In genomic region chr12:70657621-70658286, GRCh38 we compare ENCODE assay signal across 34 cellular contexts. TPM values are rescaled to one million over a fixed set of nuclear protein-coding genes. Genes with fewer than 3 reads are reported as not detected.
"Had no signal": no experiment of that assay in that cellular context is flagged by ENCODE, and none has a peak within 500 bp of the region (broad histone marks: within the 10 kb centered on the region; RNA-seq: fewer than 3 reads in every experiment).

No MANE protein-coding gene starts in this region.

- DNase-seq: activated CD4-positive, alpha-beta memory T cell treated with anti-CD3 and anti-CD28 coated beads for 36 hours; activated CD4-positive, alpha-beta T cell treated with anti-CD3 and anti-CD28 coated beads for 36 hours; activated CD4-positive, alpha-beta T cell treated with anti-CD3 and anti-CD28 coated beads, Interleukin-2, amount 10 ng/mL, durations not matched to agents 24 days and 14 days; activated CD4-positive, CD25-positive, alpha-beta regulatory T cell; activated CD4-positive, CD25-positive, alpha-beta regulatory T cell treated with anti-CD3 and anti-CD28 coated beads, Interleukin-2, amount 50 U/mL, for 72 hours; activated CD8-positive, alpha-beta memory T cell treated with anti-CD3 and anti-CD28 coated beads, Interleukin-2, amount 10 ng/mL, durations not matched to agents 7 days and 5 days; activated CD8-positive, alpha-beta memory T cell treated with anti-CD3 and anti-CD28 coated beads, Interleukin-2, amount 50 U/mL, for 4 hours; activated CD8-positive, alpha-beta T cell treated with anti-CD3 and anti-CD28 coated beads, Interleukin-2, amount 10 ng/mL, durations not matched to agents 7 days and 5 days; activated effector memory CD4-positive, alpha-beta T cell treated with anti-CD3 and anti-CD28 coated beads, Interleukin-2, amount 50 U/mL, for 16 hours; activated naive CD4-positive, alpha-beta T cell treated with anti-CD3 and anti-CD28 coated beads for 36 hours; activated naive CD8-positive, alpha-beta T cell treated with anti-CD3 and anti-CD28 coated beads for 36 hours; activated naive CD8-positive, alpha-beta T cell treated with anti-CD3 and anti-CD28 coated beads, Interleukin-2, amount 50 U/mL, for 24 hours; activated T-cell treated with anti-CD3 and anti-CD28 coated beads, Interleukin-2, amount 50 U/mL, for 1 hour; activated T-cell treated with anti-CD3 and anti-CD28 coated beads, Interleukin-2, amount 50 U/mL, for 48 hours; adrenal gland; aorta; body of pancreas; caudate nucleus; dorsolateral prefrontal cortex; effector memory CD8-positive, alpha-beta T cell; erythroblast; foreskin keratinocyte; gastrocnemius medialis; glutamatergic neuron; heart left ventricle; T-helper 2 cell had no signal

- H3K4me3 ChIP-seq: adrenal gland, body of pancreas, coronary artery, dorsolateral prefrontal cortex, esophagus muscularis mucosa, gastrocnemius medialis, heart left ventricle had no signal

- H3K27me3 ChIP-seq: adrenal gland, body of pancreas, dorsolateral prefrontal cortex, esophagus muscularis mucosa, foreskin keratinocyte, gastrocnemius medialis, heart left ventricle had no signal

- ATAC-seq: activated CD4-positive, alpha-beta T cell treated with anti-CD3 and anti-CD28 coated beads for 36 hours; activated CD8-positive, alpha-beta memory T cell treated with anti-CD3 and anti-CD28 coated beads, Interleukin-2, amount 10 ng/mL, durations not matched to agents 7 days and 5 days; activated CD8-positive, alpha-beta T cell treated with anti-CD3 and anti-CD28 coated beads, Interleukin-2, amount 10 ng/mL, durations not matched to agents 7 days and 5 days; activated naive CD8-positive, alpha-beta T cell treated with anti-CD3 and anti-CD28 coated beads, Interleukin-2, amount 50 U/mL, for 24 hours; body of pancreas; effector memory CD8-positive, alpha-beta T cell; foreskin keratinocyte; gastrocnemius medialis; heart left ventricle had no signal

- H3K27me3 Mint-ChIP-seq: activated CD4-positive, alpha-beta memory T cell treated with anti-CD3 and anti-CD28 coated beads for 36 hours; activated CD4-positive, alpha-beta T cell treated with anti-CD3 and anti-CD28 coated beads, Interleukin-2, amount 10 ng/mL, durations not matched to agents 24 days and 14 days; activated CD8-positive, alpha-beta memory T cell treated with anti-CD3 and anti-CD28 coated beads, Interleukin-2, amount 10 ng/mL, durations not matched to agents 7 days and 5 days; activated naive CD4-positive, alpha-beta T cell treated with anti-CD3 and anti-CD28 coated beads, Interleukin-2, amount 50 U/mL, for 24 hours; activated naive CD8-positive, alpha-beta T cell treated with anti-CD3 and anti-CD28 coated beads for 36 hours; dendritic cell treated with granulocyte-macrophage colony-stimulating factor and Interleukin-4, amounts not matched to agents 40 ng/mL and 50 ng/mL, for 4 days; effector memory CD8-positive, alpha-beta T cell had no signal

- H3K27ac ChIP-seq: adrenal gland, body of pancreas, coronary artery, esophagus muscularis mucosa, foreskin keratinocyte, gastrocnemius medialis, heart left ventricle had no signal

- H3K4me1 Mint-ChIP-seq: activated CD4-positive, alpha-beta T cell treated with anti-CD3 and anti-CD28 coated beads, Interleukin-2, amount 10 ng/mL, durations not matched to agents 24 days and 14 days; activated CD8-positive, alpha-beta memory T cell treated with anti-CD3 and anti-CD28 coated beads, Interleukin-2, amount 10 ng/mL, durations not matched to agents 7 days and 5 days; activated naive CD8-positive, alpha-beta T cell treated with anti-CD3 and anti-CD28 coated beads for 36 hours had no signal

- H3K4me1 ChIP-seq: adrenal gland, body of pancreas, gastrocnemius medialis had no signal

- H3K27ac Mint-ChIP-seq: activated CD4-positive, alpha-beta memory T cell treated with anti-CD3 and anti-CD28 coated beads for 36 hours; activated CD4-positive, alpha-beta T cell treated with anti-CD3 and anti-CD28 coated beads for 36 hours; activated CD4-positive, alpha-beta T cell treated with anti-CD3 and anti-CD28 coated beads, Interleukin-2, amount 10 ng/mL, durations not matched to agents 24 days and 14 days; activated CD8-positive, alpha-beta memory T cell treated with anti-CD3 and anti-CD28 coated beads, Interleukin-2, amount 10 ng/mL, durations not matched to agents 7 days and 5 days; activated CD8-positive, alpha-beta T cell treated with anti-CD3 and anti-CD28 coated beads, Interleukin-2, amount 10 ng/mL, durations not matched to agents 7 days and 5 days; activated naive CD4-positive, alpha-beta T cell treated with anti-CD3 and anti-CD28 coated beads for 36 hours; activated naive CD4-positive, alpha-beta T cell treated with anti-CD3 and anti-CD28 coated beads, Interleukin-2, amount 50 U/mL, for 24 hours; activated naive CD8-positive, alpha-beta T cell treated with anti-CD3 and anti-CD28 coated beads for 36 hours; activated naive CD8-positive, alpha-beta T cell treated with anti-CD3 and anti-CD28 coated beads, Interleukin-2, amount 50 U/mL, for 24 hours; activated T-helper 1 cell treated with anti-CD3 and anti-CD28 coated beads, Interleukin-12 subunit alpha, Interleukin-12 subunit beta, Interleukin-2, Interleukin-4 antibody, amounts not matched to agents 30 ng/mL and 10 ng/mL and 1 ng/mL, durations not matched to agents 14 hours and 24 hours and 36 hours; activated T-helper 2 cell treated with anti-CD3 and anti-CD28 coated beads, Interferon-gamma antibody, Interleukin-2, Interleukin-4, amounts not matched to agents 10 μg/mL and 5 μg/mL and 100 μg/mL, durations not matched to agents 14 hours and 24 hours and 36 hours; dendritic cell treated with granulocyte-macrophage colony-stimulating factor and Interleukin-4, amounts not matched to agents 40 ng/mL and 50 ng/mL, for 4 days; effector memory CD8-positive, alpha-beta T cell had no signal

- H3K36me3 ChIP-seq: adrenal gland, esophagus muscularis mucosa, gastrocnemius medialis, heart left ventricle had no signal

- H3K36me3 Mint-ChIP-seq: activated CD4-positive, alpha-beta memory T cell treated with anti-CD3 and anti-CD28 coated beads for 36 hours; activated CD8-positive, alpha-beta memory T cell treated with anti-CD3 and anti-CD28 coated beads, Interleukin-2, amount 10 ng/mL, durations not matched to agents 7 days and 5 days; activated naive CD4-positive, alpha-beta T cell treated with anti-CD3 and anti-CD28 coated beads, Interleukin-2, amount 50 U/mL, for 24 hours; activated naive CD8-positive, alpha-beta T cell treated with anti-CD3 and anti-CD28 coated beads for 36 hours had no signal

- H3K9me3 ChIP-seq: adrenal gland, body of pancreas, esophagus muscularis mucosa, gastrocnemius medialis, heart left ventricle had no signal

- H3K4me3 Mint-ChIP-seq: activated CD4-positive, alpha-beta memory T cell treated with anti-CD3 and anti-CD28 coated beads for 36 hours; activated CD4-positive, alpha-beta T cell treated with anti-CD3 and anti-CD28 coated beads for 36 hours; activated CD4-positive, alpha-beta T cell treated with anti-CD3 and anti-CD28 coated beads, Interleukin-2, amount 10 ng/mL, durations not matched to agents 24 days and 14 days; activated CD8-positive, alpha-beta memory T cell treated with anti-CD3 and anti-CD28 coated beads, Interleukin-2, amount 10 ng/mL, durations not matched to agents 7 days and 5 days; activated CD8-positive, alpha-beta T cell treated with anti-CD3 and anti-CD28 coated beads, Interleukin-2, amount 10 ng/mL, durations not matched to agents 7 days and 5 days; activated naive CD4-positive, alpha-beta T cell treated with anti-CD3 and anti-CD28 coated beads for 36 hours; activated naive CD4-positive, alpha-beta T cell treated with anti-CD3 and anti-CD28 coated beads, Interleukin-2, amount 50 U/mL, for 24 hours; activated naive CD8-positive, alpha-beta T cell treated with anti-CD3 and anti-CD28 coated beads for 36 hours; activated naive CD8-positive, alpha-beta T cell treated with anti-CD3 and anti-CD28 coated beads, Interleukin-2, amount 50 U/mL, for 24 hours; activated T-helper 1 cell treated with anti-CD3 and anti-CD28 coated beads, Interleukin-12 subunit alpha, Interleukin-12 subunit beta, Interleukin-2, Interleukin-4 antibody, amounts not matched to agents 30 ng/mL and 10 ng/mL and 1 ng/mL, durations not matched to agents 14 hours and 24 hours and 36 hours; dendritic cell treated with granulocyte-macrophage colony-stimulating factor and Interleukin-4, amounts not matched to agents 40 ng/mL and 50 ng/mL, for 4 days; effector memory CD8-positive, alpha-beta T cell had no signal

- H3K9me3 Mint-ChIP-seq: activated CD4-positive, alpha-beta memory T cell treated with anti-CD3 and anti-CD28 coated beads for 36 hours; activated CD4-positive, alpha-beta T cell treated with anti-CD3 and anti-CD28 coated beads, Interleukin-2, amount 10 ng/mL, durations not matched to agents 24 days and 14 days; activated naive CD4-positive, alpha-beta T cell treated with anti-CD3 and anti-CD28 coated beads for 36 hours; activated naive CD8-positive, alpha-beta T cell treated with anti-CD3 and anti-CD28 coated beads for 36 hours; activated naive CD8-positive, alpha-beta T cell treated with anti-CD3 and anti-CD28 coated beads, Interleukin-2, amount 50 U/mL, for 24 hours; activated T-helper 1 cell treated with anti-CD3 and anti-CD28 coated beads, Interleukin-12 subunit alpha, Interleukin-12 subunit beta, Interleukin-2, Interleukin-4 antibody, amounts not matched to agents 30 ng/mL and 10 ng/mL and 1 ng/mL, durations not matched to agents 14 hours and 24 hours and 36 hours; activated T-helper 2 cell treated with anti-CD3 and anti-CD28 coated beads, Interferon-gamma antibody, Interleukin-2, Interleukin-4, amounts not matched to agents 10 μg/mL and 5 μg/mL and 100 μg/mL, durations not matched to agents 14 hours and 24 hours and 36 hours; dendritic cell treated with granulocyte-macrophage colony-stimulating factor and Interleukin-4, amounts not matched to agents 40 ng/mL and 50 ng/mL, for 4 days; effector memory CD8-positive, alpha-beta T cell had no signal

RNA-seq across cellular contexts. Expression of gene PTPRB, which starts 20.5 kb away (rescaled TPM):
- total RNA-seq: activated CD4-positive, alpha-beta memory T cell treated with anti-CD3 and anti-CD28 coated beads for 36 hours; activated CD4-positive, alpha-beta T cell treated with anti-CD3 and anti-CD28 coated beads for 36 hours; activated CD4-positive, alpha-beta T cell treated with anti-CD3 and anti-CD28 coated beads, Interleukin-2, amount 10 ng/mL, durations not matched to agents 24 days and 14 days; activated CD8-positive, alpha-beta memory T cell treated with anti-CD3 and anti-CD28 coated beads for 36 hours; activated CD8-positive, alpha-beta memory T cell treated with anti-CD3 and anti-CD28 coated beads, Interleukin-2, amount 10 ng/mL, durations not matched to agents 7 days and 5 days; activated CD8-positive, alpha-beta T cell treated with anti-CD3 and anti-CD28 coated beads, Interleukin-2, amount 10 ng/mL, durations not matched to agents 7 days and 5 days; activated naive CD4-positive, alpha-beta T cell treated with anti-CD3 and anti-CD28 coated beads for 36 hours; activated naive CD8-positive, alpha-beta T cell treated with anti-CD3 and anti-CD28 coated beads for 36 hours; activated T-helper 1 cell treated with anti-CD3 and anti-CD28 coated beads, Interleukin-12 subunit alpha, Interleukin-12 subunit beta, Interleukin-2, Interleukin-4 antibody, amounts not matched to agents 30 ng/mL and 10 ng/mL and 1 ng/mL, durations not matched to agents 14 hours and 24 hours and 36 hours; activated T-helper 2 cell treated with anti-CD3 and anti-CD28 coated beads, Interferon-gamma antibody, Interleukin-2, Interleukin-4, amounts not matched to agents 10 μg/mL and 5 μg/mL and 100 μg/mL, durations not matched to agents 14 hours and 24 hours and 36 hours; T-helper 1 cell treated with Interleukin-12 subunit alpha and Interleukin-12 subunit beta and Interleukin-4 antibody, amounts not matched to agents 30 ng/mL and 1 ng/mL, for 36 hours had no signal
